In the genomic region with DNA sequence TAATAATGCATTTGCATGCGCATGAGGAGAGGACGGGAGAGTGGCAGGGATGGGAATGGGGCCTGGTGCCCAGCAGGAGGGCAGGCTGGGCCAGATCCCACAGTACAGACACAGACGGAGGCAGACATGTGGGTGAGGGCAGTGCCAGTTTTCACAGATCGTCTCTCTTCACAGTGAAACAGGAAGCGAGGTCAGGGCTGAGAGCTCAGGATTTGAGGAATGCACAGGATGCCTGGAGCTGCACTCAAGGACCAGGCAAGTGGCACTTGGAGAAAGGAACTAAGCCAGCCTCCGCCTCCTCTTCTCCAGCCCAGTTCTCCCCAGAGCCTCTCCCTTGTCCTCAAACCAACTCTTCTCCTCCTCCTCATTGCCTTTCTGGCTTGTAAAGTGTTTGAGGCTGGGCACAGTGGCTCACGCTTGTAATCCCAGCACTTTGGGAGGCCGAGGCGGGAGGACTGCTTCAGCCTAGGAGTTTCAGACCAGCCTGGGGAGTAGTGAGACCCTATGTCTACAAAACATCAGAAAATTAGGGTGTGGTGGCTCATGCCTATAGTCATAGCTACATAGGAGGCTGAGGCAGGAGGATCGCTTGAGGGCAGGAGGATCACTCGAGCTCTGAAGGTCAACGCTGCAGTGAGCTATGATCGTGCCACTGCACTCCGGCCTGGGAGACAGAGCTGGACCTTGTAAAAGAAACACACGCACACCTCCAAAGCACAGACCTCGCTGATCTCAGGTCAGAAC, we compare ENCODE assay signal across 9 cellular contexts.
DNase-seq lines count a peak whose midpoint lies in the region; ATAC-seq and TF ChIP-seq lines count a peak whose summit lies in the region.
"Had no signal": no experiment of that assay in that cellular context is flagged by ENCODE, and none has a peak within 500 bp of the region (broad histone marks: within the 10 kb centered on the region; RNA-seq: fewer than 3 reads in every experiment).

No MANE protein-coding gene starts in this region.

- H3K4me1 ChIP-seq in right cardiac atrium (ENCODE audit: control insufficient read depth, insufficient read depth, low read length) (peaks cover 18% of the 10 kb centered on the region), skeletal muscle tissue (ENCODE audit: control insufficient read depth in 3 of 3, insufficient read depth in 3 of 3, low read length in 3 of 3) (peaks cover 5 to 10% (median 7%) of the 10 kb centered on the region in 3 donors)

- peaks cover 16% of the 10 kb centered on the region for H3K4me1 Mint-ChIP-seq in WTC11

- H3K4me3 Mint-ChIP-seq in WTC11: no peak overlapping the region; the same call in 1 of the 2 replicates

- H3K4me3 ChIP-seq in right cardiac atrium (ENCODE audit: low read length) (no peak overlapping the region), skeletal muscle tissue (ENCODE audit: low read length in 3 of 3) (no peak overlapping the region)

- H3K9me3 Mint-ChIP-seq in WTC11: peaks cover 18% of the 10 kb centered on the region

- intact Hi-C loops in right cardiac atrium (cut with DNase I): loop anchor here in 1 of 4 donors (10.0 kb wide), 1 partner anchor 121 kb away; no protein-coding TSS in a partner anchor

- POLR2A ChIA-PET in WTC11 (lab: Charles Lee): interaction anchor here (0.9 to 1.7 kb wide), 2 partner anchors 14 to 25 kb away, joined by 4 to 6 read pairs; no protein-coding TSS in a partner anchor

- no peaks in the 10 kb centered on the region for H3K36me3 ChIP-seq in skeletal muscle tissue (ENCODE audit: control insufficient read depth in 3 of 3, insufficient read depth in 3 of 3, low read length in 3 of 3)

- CTCF ChIA-PET in WTC11 (lab: Charles Lee): interaction anchor here (0.7 to 1.4 kb wide), 3 partner anchors 117 to 333 kb away, joined by 4 read pairs; no protein-coding TSS in a partner anchor

- WGBS in right cardiac atrium: 77% methylated on average over 16 of the region's 16 CpGs

- no peaks in the 10 kb centered on the region for H3K27me3 ChIP-seq in right cardiac atrium (ENCODE audit: control insufficient read depth, insufficient read depth)
- no peaks in the 10 kb centered on the region for H3K27me3 ChIP-seq in skeletal muscle tissue (ENCODE audit: control insufficient read depth in 3 of 3, insufficient read depth in 3 of 3, low read length in 3 of 3)

- H3K27ac ChIP-seq in right cardiac atrium (ENCODE audit: low read length) (peak overlapping the region; percentile 47), skeletal muscle tissue (ENCODE audit: low read depth, low read length) (peak overlapping the region; percentile 51)

- no peak overlapping the region for H3K9ac ChIP-seq in skeletal muscle tissue (ENCODE audit: low read depth in 1 of 3, low read length in 3 of 3)

- TF ChIP-seq CTCF in WTC11 (IDR thresholded peaks at IDR 0.05): no peak

- DNase-seq in GM03348 (ENCODE audit: low spot score) (peak; percentile 51), WTC11 (ENCODE audit: low spot score) (peak; percentile 12), right cardiac atrium (peak in 1 of 3 donors; percentile 36), ureter (ENCODE audit: low spot score) (no peak)
- no peak for DNase-seq in central memory CD4-positive, alpha-beta T cell
- DNase-seq: activated effector memory CD4-positive, alpha-beta T cell treated with Interleukin-2 at 50 U/mL for 16 hours had no signal

- H3K36me3 Mint-ChIP-seq in WTC11: peaks cover 57% of the 10 kb centered on the region

- H3K9me3 ChIP-seq in right cardiac atrium (ENCODE audit: control insufficient read depth, low read length) (no peaks in the 10 kb centered on the region), skeletal muscle tissue (ENCODE audit: control insufficient read depth in 3 of 3, low read length in 3 of 3) (peaks cover 0 to 4% (median 0%) of the 10 kb centered on the region in 3 donors)

- no peaks in the 10 kb centered on the region for H3K27me3 Mint-ChIP-seq in WTC11 (ENCODE audit: low read depth)

- H3K27ac Mint-ChIP-seq in WTC11: peak overlapping the region; percentile 83

- ATAC-seq in WTC11 (peak; percentile 58), right cardiac atrium (peak; percentile 64 to 66), GM21825 (IDR thresholded peaks at IDR 0.05; ENCODE audit: unreplicated experiment) (no peak)
- no peak for ATAC-seq in activated CD4-positive, CD25-positive, alpha-beta regulatory T cell treated with anti-CD3 and anti-CD28 coated beads, Interleukin-2, amount 50 U/mL, for 24 hours

TF ChIP-seq in WTC11, 78 proteins besides CTCF, POLR2A, EP300 and RAD21:
- TF ChIP-seq ZNF121 (CRISPR knock-in tag; IDR thresholded peaks at IDR 0.05): 0 out of 2 replicates have a peak, but pooled peaks have one; percentile 18
- TF ChIP-seq, protein P1, sequence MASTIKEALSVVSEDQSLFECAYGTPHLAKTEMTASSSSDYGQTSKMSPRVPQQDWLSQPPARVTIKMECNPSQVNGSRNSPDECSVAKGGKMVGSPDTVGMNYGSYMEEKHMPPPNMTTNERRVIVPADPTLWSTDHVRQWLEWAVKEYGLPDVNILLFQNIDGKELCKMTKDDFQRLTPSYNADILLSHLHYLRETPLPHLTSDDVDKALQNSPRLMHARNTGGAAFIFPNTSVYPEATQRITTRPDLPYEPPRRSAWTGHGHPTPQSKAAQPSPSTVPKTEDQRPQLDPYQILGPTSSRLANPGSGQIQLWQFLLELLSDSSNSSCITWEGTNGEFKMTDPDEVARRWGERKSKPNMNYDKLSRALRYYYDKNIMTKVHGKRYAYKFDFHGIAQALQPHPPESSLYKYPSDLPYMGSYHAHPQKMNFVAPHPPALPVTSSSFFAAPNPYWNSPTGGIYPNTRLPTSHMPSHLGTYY (CRISPR knock-in tag; IDR thresholded peaks at IDR 0.05): no peak

Comparison
In these comparisons a context has a peak if more than half of its experiments do, and no peak if none do; other contexts are left out.
1. DNase-seq: peak in GM03348 (single experiment) and WTC11 (single experiment); none in central memory CD4-positive, alpha-beta T cell (single experiment) and ureter (single experiment).
2. ATAC-seq: peak in WTC11 (single experiment) and right cardiac atrium (2 of 2); none in GM21825 (single experiment) and activated CD4-positive, CD25-positive, alpha-beta regulatory T cell treated with anti-CD3 and anti-CD28 coated beads, Interleukin-2, amount 50 U/mL, for 24 hours (0 of 2).